In the genomic region with DNA sequence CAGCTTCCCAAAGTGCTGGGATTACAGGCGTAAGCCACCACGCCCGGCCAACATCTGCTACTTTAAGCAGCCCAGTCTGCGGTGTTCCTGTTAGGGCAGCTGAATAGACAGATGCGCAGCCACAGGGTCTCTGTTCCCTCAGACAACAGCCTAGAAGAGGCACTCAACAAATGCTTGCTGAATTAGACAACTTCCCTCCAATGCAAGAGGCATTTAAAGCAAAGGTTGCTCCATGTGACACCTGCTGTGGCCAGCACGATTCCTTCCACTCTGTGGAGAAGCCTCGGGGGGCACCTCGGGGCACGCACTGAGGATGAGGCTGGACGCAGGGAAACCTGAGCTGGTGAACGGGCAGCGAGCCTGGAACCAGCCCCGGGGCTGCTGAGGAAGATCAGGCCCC, we compare ENCODE assay signal across 22 cellular contexts.
DNase-seq lines count a peak whose midpoint lies in the region; ATAC-seq and TF ChIP-seq lines count a peak whose summit lies in the region.
"Had no signal": no experiment of that assay in that cellular context is flagged by ENCODE, and none has a peak within 500 bp of the region (broad histone marks: within the 10 kb centered on the region; RNA-seq: fewer than 3 reads in every experiment).

No MANE protein-coding gene starts in this region.

- peak; percentile 49 to 78 (median 72) for ATAC-seq in psoas muscle
- ATAC-seq: heart right ventricle, left lung, WTC11 had no signal

- no peaks in the 10 kb centered on the region for H3K27me3 ChIP-seq in psoas muscle (ENCODE audit: insufficient read depth in 3 of 3, low read length in 2 of 3)
- H3K27me3 ChIP-seq in left ventricle myocardium inferior (ENCODE audit: low read depth), result no peaks in the 10 kb centered on the region
- H3K27me3 ChIP-seq: heart right ventricle, left lung, sigmoid colon, upper lobe of left lung had no signal

- H3K9me3 ChIP-seq in psoas muscle (no peaks in the 10 kb centered on the region), left ventricle myocardium inferior (replicated peaks) (no peaks in the 10 kb centered on the region)
- H3K9me3 ChIP-seq: heart right ventricle, left lung, sigmoid colon, upper lobe of left lung had no signal

- intact Hi-C loops in psoas muscle (cut with DNase I), result no loop called here
- intact Hi-C loops in left ventricle myocardium inferior (cut with micrococcal nuclease), result no loop called here

- 32 to 51% (median 38%) methylated on average over 13 of the region's 13 CpGs for WGBS in psoas muscle, 3 donors

- H3K36me3 ChIP-seq in psoas muscle (ENCODE audit: insufficient read depth in 1 of 2, low read depth in 1 of 2) (no peaks in the 10 kb centered on the region), left ventricle myocardium inferior (no peaks in the 10 kb centered on the region)
- H3K36me3 ChIP-seq: heart right ventricle, left lung, sigmoid colon, upper lobe of left lung had no signal

- H3K4me3 ChIP-seq in psoas muscle (no peak overlapping the region), left ventricle myocardium inferior (no peak overlapping the region)
- H3K4me3 ChIP-seq: heart right ventricle, left lung, sigmoid colon, upper lobe of left lung had no signal

- TF ChIP-seq CTCF in psoas muscle (IDR thresholded peaks at IDR 0.05) (no peak), left ventricle myocardium inferior (IDR thresholded peaks at IDR 0.05; ENCODE audit: borderline replicate concordance) (no peak)

- DNase-seq in NCI-H1417 (lab: John Stamatoyannopoulos, UW) (peak; percentile 67 to 84 (median 79)), NCI-H1417 treated with DMSO at 0.1 percent for 48 hours (lab: John Stamatoyannopoulos, UW) (no peak), NCI-H187 treated with DMSO at 0.1 percent for 48 hours (lab: John Stamatoyannopoulos, UW) (peak; percentile 43), NCI-H69 (lab: John Stamatoyannopoulos, UW) (peak; percentile 46), psoas muscle (peak in 1 of 2 donors; percentile 60), cerebellar cortex (ENCODE audit: low spot score) (no peak), NCI-H1694 (lab: John Stamatoyannopoulos, UW) (no peak), left ventricle myocardium inferior (no peak)
- DNase-seq: activated CD4-positive, alpha-beta T cell treated with anti-CD3 and anti-CD28 coated beads, Interleukin-2, amount 50 U/mL, for 4 hours; activated CD8-positive, alpha-beta memory T cell treated with anti-CD3 and anti-CD28 coated beads, Interleukin-2, amount 50 U/mL, for 4 hours; activated naive CD8-positive, alpha-beta T cell treated with anti-CD3 and anti-CD28 coated beads for 36 hours; AML-193; NCI-H2081 treated with DMSO at 0.1 percent for 48 hours; nephron progenitor cell; RPMI8226; sigmoid colon had no signal

- no peak overlapping the region for H3K27ac ChIP-seq in psoas muscle
- no peak overlapping the region for H3K27ac ChIP-seq in left ventricle myocardium inferior (replicated peaks)
- H3K27ac ChIP-seq: heart right ventricle, KMS-11, left lung, parathyroid adenoma, sigmoid colon, upper lobe of left lung had no signal

- H3K4me1 ChIP-seq in psoas muscle, result peaks cover 22% of the 10 kb centered on the region
- peaks cover 27% of the 10 kb centered on the region for H3K4me1 ChIP-seq in left ventricle myocardium inferior
- H3K4me1 ChIP-seq: left lung, parathyroid adenoma, sigmoid colon, upper lobe of left lung had no signal

Comparison
In these comparisons a context has a peak if more than half of its experiments do, and no peak if none do; other contexts are left out.
1. DNase-seq: peak in NCI-H1417 (3 of 3), NCI-H187 treated with DMSO at 0.1 percent for 48 hours (single experiment) and NCI-H69 (single experiment); none in NCI-H1417 treated with DMSO at 0.1 percent for 48 hours (single experiment), cerebellar cortex (single experiment), NCI-H1694 (single experiment) and left ventricle myocardium inferior (single experiment).